ENCODE assay signal across 21 cellular contexts in genomic region chr7:111894518-111894917, GRCh38.
DNase-seq lines count a peak whose midpoint lies in the region; ATAC-seq and TF ChIP-seq lines count a peak whose summit lies in the region.
"Had no signal": no experiment of that assay in that cellular context is flagged by ENCODE, and none has a peak within 500 bp of the region (broad histone marks: within the 10 kb centered on the region; RNA-seq: fewer than 3 reads in every experiment).

No MANE protein-coding gene starts in this region.

- no peaks in the 10 kb centered on the region for H3K4me1 Mint-ChIP-seq in activated naive CD8-positive, alpha-beta T cell treated with anti-CD3 and anti-CD28 coated beads, Interleukin-2, amount 50 U/mL, for 24 hours
- H3K4me1 Mint-ChIP-seq in activated naive CD8-positive, alpha-beta T cell treated with anti-CD3 and anti-CD28 coated beads for 36 hours = no peaks in the 10 kb centered on the region
- H3K4me1 Mint-ChIP-seq in H9 (no peaks in the 10 kb centered on the region), endothelial cell (ENCODE audit: unreplicated experiment) (peaks cover 15% of the 10 kb centered on the region)
- H3K4me1 Mint-ChIP-seq in stimulated activated effector memory CD8-positive, alpha-beta T cell treated with anti-CD3 and anti-CD28 coated beads, Interleukin-12 subunit alpha, Interleukin-12 subunit beta, amount 100 ng/mL, for 72 hours = no peaks in the 10 kb centered on the region
- H3K4me1 Mint-ChIP-seq: B cell had no signal

- H3K36me3 Mint-ChIP-seq in activated naive CD8-positive, alpha-beta T cell treated with anti-CD3 and anti-CD28 coated beads, Interleukin-2, amount 50 U/mL, for 24 hours (ENCODE audit: low read depth) = no peaks in the 10 kb centered on the region
- H3K36me3 Mint-ChIP-seq in activated naive CD8-positive, alpha-beta T cell treated with anti-CD3 and anti-CD28 coated beads for 36 hours = no peaks in the 10 kb centered on the region
- H3K36me3 Mint-ChIP-seq in H9 (ENCODE audit: insufficient read depth in 1 of 3, low read depth in 3 of 3) = peaks cover 0 to 11% (median 0%) of the 10 kb centered on the region in 3 experiments; a peak in 2 of 7 replicates
- H3K36me3 Mint-ChIP-seq in endothelial cell (ENCODE audit: low read depth, unreplicated experiment) = peaks cover 50% of the 10 kb centered on the region
- H3K36me3 Mint-ChIP-seq in stimulated activated effector memory CD8-positive, alpha-beta T cell treated with anti-CD3 and anti-CD28 coated beads, Interleukin-12 subunit alpha, Interleukin-12 subunit beta, amount 100 ng/mL, for 72 hours = no peaks in the 10 kb centered on the region
- H3K36me3 Mint-ChIP-seq: CD8-positive, alpha-beta T cell had no signal

- H3K27me3 ChIP-seq in H9 (ENCODE audit: insufficient read depth, low read length) (no peaks in the 10 kb centered on the region), stomach (no peaks in the 10 kb centered on the region)
- H3K27me3 ChIP-seq: BLaER1 treated with 17β-estradiol and CSF1 and Interleukin-3, amounts not matched to agents 10 nM and 100 nM had no signal

- no peak overlapping the region for H3K23ac ChIP-seq in H9 (ENCODE audit: insufficient read length, low read depth, low read length)

- H3K4me3 Mint-ChIP-seq in activated naive CD8-positive, alpha-beta T cell treated with anti-CD3 and anti-CD28 coated beads, Interleukin-2, amount 50 U/mL, for 24 hours = no peak overlapping the region
- H3K4me3 Mint-ChIP-seq in activated naive CD8-positive, alpha-beta T cell treated with anti-CD3 and anti-CD28 coated beads for 36 hours = no peak overlapping the region
- H3K4me3 Mint-ChIP-seq in H9 = no peak overlapping the region
- peak overlapping the region; percentile 61 for H3K4me3 Mint-ChIP-seq in endothelial cell (ENCODE audit: unreplicated experiment)
- H3K4me3 Mint-ChIP-seq in stimulated activated effector memory CD8-positive, alpha-beta T cell treated with anti-CD3 and anti-CD28 coated beads, Interleukin-12 subunit alpha, Interleukin-12 subunit beta, amount 100 ng/mL, for 72 hours = no peak overlapping the region
- H3K4me3 Mint-ChIP-seq: B cell; CD4-positive, alpha-beta T cell; CD8-positive, alpha-beta T cell had no signal

- TF ChIP-seq EP300 in stomach (IDR thresholded peaks at IDR 0.05) = no peak

- no peak overlapping the region for H2BK20ac ChIP-seq in H9 (ENCODE audit: low read depth, low read length, poor library complexity, severe bottlenecking)

- H3K79me1 ChIP-seq in H9 (ENCODE audit: insufficient read depth, low read depth, low read length, poor library complexity, severe bottlenecking) = no peaks in the 10 kb centered on the region

- H3K4me3 ChIP-seq in stomach = no peak overlapping the region
- H3K4me3 ChIP-seq: A549; BLaER1 treated with 17β-estradiol and CSF1 and Interleukin-3, amounts not matched to agents 10 nM and 100 nM had no signal

- H4K8ac ChIP-seq in H9 (replicated peaks; ENCODE audit: insufficient read length, low read depth, low read length) = no peak overlapping the region

- H3K14ac ChIP-seq in H9 (ENCODE audit: insufficient read depth, low read length) = no peak overlapping the region

- H4K20me1 ChIP-seq in H9 (ENCODE audit: control insufficient read depth, insufficient read depth, insufficient read length) = no peaks in the 10 kb centered on the region

- TF ChIP-seq CTCF in H9 (conservative IDR thresholded peaks at IDR 0.05) (no peak), endothelial cell (IDR thresholded peaks at IDR 0.05; ENCODE audit: unreplicated experiment) (no peak), stomach (IDR thresholded peaks at IDR 0.05) (no peak)

- H3K56ac ChIP-seq in H9 (ENCODE audit: insufficient read length, low read depth, low read length) = no peak overlapping the region

- no peak overlapping the region for H4K91ac ChIP-seq in H9 (ENCODE audit: insufficient read length, low read depth, low read length)

- H3K9me3 ChIP-seq in H9 (ENCODE audit: control insufficient read depth, low read depth, low read length) = no peaks in the 10 kb centered on the region
- H3K9me3 ChIP-seq in stomach = no peaks in the 10 kb centered on the region
- H3K9me3 ChIP-seq: A549; BLaER1 treated with 17β-estradiol and CSF1 and Interleukin-3, amounts not matched to agents 10 nM and 100 nM; Caco-2 had no signal

- no peak overlapping the region for H2BK15ac ChIP-seq in H9 (ENCODE audit: low read depth, low read length)

- H2BK120ac ChIP-seq in H9 (ENCODE audit: low read depth, low read length, poor library complexity, severe bottlenecking) = no peak overlapping the region

- TF ChIP-seq POLR2A in stomach (IDR thresholded peaks at IDR 0.05) = no peak

- H3K27me3 Mint-ChIP-seq in activated naive CD8-positive, alpha-beta T cell treated with anti-CD3 and anti-CD28 coated beads, Interleukin-2, amount 50 U/mL, for 24 hours = peaks cover 2% of the 10 kb centered on the region
- no peaks in the 10 kb centered on the region for H3K27me3 Mint-ChIP-seq in activated naive CD8-positive, alpha-beta T cell treated with anti-CD3 and anti-CD28 coated beads for 36 hours
- H3K27me3 Mint-ChIP-seq in H9 (ENCODE audit: low read depth) (no peaks in the 10 kb centered on the region), endothelial cell (ENCODE audit: unreplicated experiment) (peaks cover 3% of the 10 kb centered on the region)
- H3K27me3 Mint-ChIP-seq: B cell; CD4-positive, alpha-beta T cell had no signal

- no peak overlapping the region for H3K4me2 ChIP-seq in H9 (ENCODE audit: insufficient read depth, insufficient read length, low read length)
- H3K4me2 ChIP-seq: A549; BLaER1 treated with 17β-estradiol and CSF1 and Interleukin-3, amounts not matched to agents 10 nM and 100 nM had no signal

- peak overlapping the region; percentile 60 for H4K5ac ChIP-seq in H9 (ENCODE audit: insufficient read length, low read depth, low read length)

- no peak overlapping the region for H3K4ac ChIP-seq in H9 (ENCODE audit: low read depth, low read length)

- H3K23me2 ChIP-seq in H9 (ENCODE audit: insufficient read length, low read depth, low read length, poor library complexity, severe bottlenecking) = no peaks in the 10 kb centered on the region

- no peak overlapping the region for H3T11ph ChIP-seq in H9 (ENCODE audit: low read length)

- H3K27ac Mint-ChIP-seq in activated naive CD8-positive, alpha-beta T cell treated with anti-CD3 and anti-CD28 coated beads, Interleukin-2, amount 50 U/mL, for 24 hours = no peak overlapping the region
- H3K27ac Mint-ChIP-seq in activated naive CD8-positive, alpha-beta T cell treated with anti-CD3 and anti-CD28 coated beads for 36 hours = no peak overlapping the region
- H3K27ac Mint-ChIP-seq in H9 (peak overlapping the region in 2 of 3 experiments; percentile 46; a peak in 3 of 7 replicates), endothelial cell (ENCODE audit: unreplicated experiment) (peak overlapping the region; percentile 50)
- H3K27ac Mint-ChIP-seq in stimulated activated effector memory CD8-positive, alpha-beta T cell treated with anti-CD3 and anti-CD28 coated beads, Interleukin-12 subunit alpha, Interleukin-12 subunit beta, amount 100 ng/mL, for 72 hours = no peak overlapping the region
- H3K27ac Mint-ChIP-seq: B cell; CD4-positive, alpha-beta T cell; CD8-positive, alpha-beta T cell had no signal

- H3K9ac ChIP-seq in H9 (ENCODE audit: extremely low read depth, insufficient read length, low read length) = no peak overlapping the region
- H3K9ac ChIP-seq: BLaER1 treated with 17β-estradiol and CSF1 and Interleukin-3, amounts not matched to agents 10 nM and 100 nM had no signal

- no peak for DNase-seq in activated naive CD8-positive, alpha-beta T cell treated with anti-CD3 and anti-CD28 coated beads, Interleukin-2, amount 50 U/mL, for 24 hours
- DNase-seq in activated naive CD8-positive, alpha-beta T cell treated with anti-CD3 and anti-CD28 coated beads for 36 hours = no peak
- no peak for DNase-seq in H9
- no peak for DNase-seq in endothelial cell (ENCODE audit: low spot score)
- no peak for DNase-seq in stimulated activated effector memory CD8-positive, alpha-beta T cell treated with anti-CD3 and anti-CD28 coated beads, Interleukin-12 subunit alpha, Interleukin-12 subunit beta, amount 100 ng/mL, for 72 hours (ENCODE audit: low spot score in 2 of 2)
- no peak for DNase-seq in DMS153 (lab: John Stamatoyannopoulos, UW)
- no peak for DNase-seq in stomach
- DNase-seq: AML-193; Caco-2; Calu3; CD4-positive, alpha-beta T cell; CD8-positive, alpha-beta T cell; DMS53; DMS79; GF-D8 had no signal

- no peak overlapping the region for H2BK12ac ChIP-seq in H9 (ENCODE audit: insufficient read length, low read depth, low read length)

- no peak overlapping the region for H2BK5ac ChIP-seq in H9 (ENCODE audit: insufficient read length, low read length)

- no peak overlapping the region for H3K18ac ChIP-seq in H9 (ENCODE audit: insufficient read length, low read depth, low read length)

- H2AK5ac ChIP-seq in H9 (ENCODE audit: insufficient read length, low read length) = no peak overlapping the region

- no peaks in the 10 kb centered on the region for H3K79me2 ChIP-seq in H9 (ENCODE audit: insufficient read depth, low read length)

- H3K27ac ChIP-seq in H9 (ENCODE audit: insufficient read length, low read depth, low read length) (no peak overlapping the region), stomach (no peak overlapping the region)
- H3K27ac ChIP-seq: 22Rv1; A549; BLaER1 treated with 17β-estradiol and CSF1 and Interleukin-3, amounts not matched to agents 10 nM and 100 nM; C4-2B had no signal

- intact Hi-C loops in stomach (cut with DNase I; ENCODE audit: low total_unique reads) = no loop called here

- no CpG with 5 or more reads among the region's 1 CpG for WGBS in H9 (ENCODE audit: extremely low coverage, insufficient read length, low lambda C conversion rate)
- 88 to 100% (median 94%) methylated on average over 1 of the region's 1 CpG for WGBS in stomach, 5 donors

- H3K9me3 Mint-ChIP-seq in activated naive CD8-positive, alpha-beta T cell treated with anti-CD3 and anti-CD28 coated beads, Interleukin-2, amount 50 U/mL, for 24 hours = no peaks in the 10 kb centered on the region
- H3K9me3 Mint-ChIP-seq in activated naive CD8-positive, alpha-beta T cell treated with anti-CD3 and anti-CD28 coated beads for 36 hours = no peaks in the 10 kb centered on the region
- H3K9me3 Mint-ChIP-seq in H9 (no peaks in the 10 kb centered on the region), endothelial cell (ENCODE audit: unreplicated experiment) (no peaks in the 10 kb centered on the region)
- no peaks in the 10 kb centered on the region for H3K9me3 Mint-ChIP-seq in stimulated activated effector memory CD8-positive, alpha-beta T cell treated with anti-CD3 and anti-CD28 coated beads, Interleukin-12 subunit alpha, Interleukin-12 subunit beta, amount 100 ng/mL, for 72 hours
- H3K9me3 Mint-ChIP-seq: CD4-positive, alpha-beta T cell; CD8-positive, alpha-beta T cell had no signal

- no peak overlapping the region for H2AFZ ChIP-seq in H9 (ENCODE audit: low read length)

- peaks cover 0 to 10% (median 5%) of the 10 kb centered on the region in 4 donors for H3K36me3 ChIP-seq in stomach

- H3K4me1 ChIP-seq in H9 (ENCODE audit: insufficient read depth, low read length) (no peaks in the 10 kb centered on the region), stomach (no peaks in the 10 kb centered on the region)
- H3K4me1 ChIP-seq: A549; BLaER1 treated with 17β-estradiol and CSF1 and Interleukin-3, amounts not matched to agents 10 nM and 100 nM; Caco-2 had no signal

- peak; percentile 4 for ATAC-seq in activated naive CD8-positive, alpha-beta T cell treated with anti-CD3 and anti-CD28 coated beads, Interleukin-2, amount 50 U/mL, for 24 hours
- ATAC-seq in stimulated activated effector memory CD8-positive, alpha-beta T cell treated with anti-CD3 and anti-CD28 coated beads, Interleukin-12 subunit alpha, Interleukin-12 subunit beta, amount 100 ng/mL, for 72 hours = peak; percentile 21
- ATAC-seq in HG03342 (IDR thresholded peaks at IDR 0.05; ENCODE audit: unreplicated experiment) = no peak
- ATAC-seq: A549; CD8-positive, alpha-beta T cell had no signal

Comparison
In these comparisons a context has a peak if more than half of its experiments do, and no peak if none do; other contexts are left out.
1. H3K27ac Mint-ChIP-seq: peak in H9 (2 of 3) and endothelial cell (single experiment); none in activated naive CD8-positive, alpha-beta T cell treated with anti-CD3 and anti-CD28 coated beads, Interleukin-2, amount 50 U/mL, for 24 hours (single experiment), activated naive CD8-positive, alpha-beta T cell treated with anti-CD3 and anti-CD28 coated beads for 36 hours (single experiment) and stimulated activated effector memory CD8-positive, alpha-beta T cell treated with anti-CD3 and anti-CD28 coated beads, Interleukin-12 subunit alpha, Interleukin-12 subunit beta, amount 100 ng/mL, for 72 hours (single experiment).